Comparison of ENCODE assay signal across 1 cellular context in genomic region chr19:470701-471100, GRCh38.
TF ChIP-seq lines count a peak whose summit lies in the region.

No MANE protein-coding gene starts in this region.

TF ChIP-seq in GM23338, 12 proteins besides CTCF, POLR2A, EP300 and RAD21:
- TF ChIP-seq, protein P1, sequence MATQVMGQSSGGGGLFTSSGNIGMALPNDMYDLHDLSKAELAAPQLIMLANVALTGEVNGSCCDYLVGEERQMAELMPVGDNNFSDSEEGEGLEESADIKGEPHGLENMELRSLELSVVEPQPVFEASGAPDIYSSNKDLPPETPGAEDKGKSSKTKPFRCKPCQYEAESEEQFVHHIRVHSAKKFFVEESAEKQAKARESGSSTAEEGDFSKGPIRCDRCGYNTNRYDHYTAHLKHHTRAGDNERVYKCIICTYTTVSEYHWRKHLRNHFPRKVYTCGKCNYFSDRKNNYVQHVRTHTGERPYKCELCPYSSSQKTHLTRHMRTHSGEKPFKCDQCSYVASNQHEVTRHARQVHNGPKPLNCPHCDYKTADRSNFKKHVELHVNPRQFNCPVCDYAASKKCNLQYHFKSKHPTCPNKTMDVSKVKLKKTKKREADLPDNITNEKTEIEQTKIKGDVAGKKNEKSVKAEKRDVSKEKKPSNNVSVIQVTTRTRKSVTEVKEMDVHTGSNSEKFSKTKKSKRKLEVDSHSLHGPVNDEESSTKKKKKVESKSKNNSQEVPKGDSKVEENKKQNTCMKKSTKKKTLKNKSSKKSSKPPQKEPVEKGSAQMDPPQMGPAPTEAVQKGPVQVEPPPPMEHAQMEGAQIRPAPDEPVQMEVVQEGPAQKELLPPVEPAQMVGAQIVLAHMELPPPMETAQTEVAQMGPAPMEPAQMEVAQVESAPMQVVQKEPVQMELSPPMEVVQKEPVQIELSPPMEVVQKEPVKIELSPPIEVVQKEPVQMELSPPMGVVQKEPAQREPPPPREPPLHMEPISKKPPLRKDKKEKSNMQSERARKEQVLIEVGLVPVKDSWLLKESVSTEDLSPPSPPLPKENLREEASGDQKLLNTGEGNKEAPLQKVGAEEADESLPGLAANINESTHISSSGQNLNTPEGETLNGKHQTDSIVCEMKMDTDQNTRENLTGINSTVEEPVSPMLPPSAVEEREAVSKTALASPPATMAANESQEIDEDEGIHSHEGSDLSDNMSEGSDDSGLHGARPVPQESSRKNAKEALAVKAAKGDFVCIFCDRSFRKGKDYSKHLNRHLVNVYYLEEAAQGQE (IDR thresholded peaks at IDR 0.05; ENCODE audit: unreplicated experiment), result no peak
TF ChIP-seq in GM23338: peak in this region for 0.
